In the genomic region with DNA sequence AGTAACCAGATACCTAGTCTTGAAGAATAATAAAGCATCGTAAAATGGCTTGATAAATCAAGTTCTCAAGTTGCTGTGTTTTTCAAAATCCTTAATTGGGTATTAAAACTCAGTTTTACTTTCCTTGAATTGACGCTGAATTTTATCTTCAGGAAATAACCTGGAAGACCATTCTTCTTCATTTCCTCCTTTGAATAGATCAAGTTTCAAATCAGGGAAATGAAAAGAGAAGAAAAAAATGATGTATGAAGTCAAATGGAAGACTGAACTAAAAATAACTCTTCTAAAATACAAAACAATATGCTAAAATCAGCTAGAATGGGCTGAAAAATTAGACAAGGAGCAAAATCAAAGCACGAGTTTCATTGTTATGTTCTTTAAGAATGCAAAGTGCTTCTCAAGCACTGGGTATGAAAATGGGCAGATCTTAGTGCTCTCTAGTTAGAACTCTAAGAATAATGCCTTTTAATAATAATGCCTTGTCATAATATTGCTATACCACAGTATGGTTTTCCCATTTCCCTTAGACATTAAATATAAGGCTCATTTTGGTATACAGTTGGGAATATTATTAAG, we compare ENCODE assay signal across 28 cellular contexts. TPM values are rescaled to one million over a fixed set of nuclear protein-coding genes. Genes with fewer than 3 reads are reported as not detected.
"Had no signal": no experiment of that assay in that cellular context is flagged by ENCODE, and none has a peak within 500 bp of the region (broad histone marks: within the 10 kb centered on the region; RNA-seq: fewer than 3 reads in every experiment).

No MANE protein-coding gene starts in this region.

- ATAC-seq: stimulated activated naive B cell treated with anti-CD40 and anti-IgM and Interleukin-4, amounts not matched to agents 10 μg/mL and 1 μg/mL and 100 μg/mL, for 72 hours; upper lobe of right lung had no signal

- H3K4me3 ChIP-seq: ascending aorta, cardiac muscle cell, colonic mucosa, dorsolateral prefrontal cortex, sigmoid colon, stomach, suprapubic skin, tibial artery, upper lobe of right lung had no signal

- DNase-seq: activated CD4-positive, alpha-beta T cell treated with anti-CD3 and anti-CD28 coated beads for 4 hours; activated CD4-positive, alpha-beta T cell treated with anti-CD3 and anti-CD28 coated beads, Interleukin-2, amount 50 U/mL, for 4 hours; activated CD8-positive, alpha-beta memory T cell treated with anti-CD3 and anti-CD28 coated beads for 24 hours; activated effector memory CD4-positive, alpha-beta T cell treated with Interleukin-2 at 50 U/mL for 16 hours; activated naive CD4-positive, alpha-beta T cell treated with anti-CD3 and anti-CD28 coated beads for 36 hours; activated naive CD8-positive, alpha-beta T cell treated with anti-CD3 and anti-CD28 coated beads, Interleukin-2, amount 10 ng/mL, durations not matched to agents 7 days and 5 days; cerebellar nuclear complex; colonic mucosa; dorsolateral prefrontal cortex; effector memory CD4-positive, alpha-beta T cell; mammary epithelial cell; naive B cell; nephron progenitor cell; sigmoid colon; stimulated activated CD4-positive, alpha-beta T cell treated with anti-CD3 and anti-CD28 coated beads, Interleukin-15, amount 100 ng/mL, for 24 hours; stimulated activated CD4-positive, alpha-beta T cell treated with anti-CD3 and anti-CD28 coated beads, Interleukin-2, amount 100 ng/mL, for 24 hours; stimulated activated naive B cell treated with anti-CD40 and anti-IgM and Interleukin-4, amounts not matched to agents 10 μg/mL and 1 μg/mL and 100 μg/mL, for 72 hours; stomach; tibial artery; upper lobe of right lung had no signal

- H3K36me3 ChIP-seq: ascending aorta, cardiac muscle cell, colonic mucosa, neutrophil, sigmoid colon, stomach, suprapubic skin, tibial artery, upper lobe of right lung had no signal

- H3K27me3 ChIP-seq: ascending aorta, cardiac muscle cell, colonic mucosa, dorsolateral prefrontal cortex, neutrophil, sigmoid colon, stomach, suprapubic skin, tibial artery, upper lobe of right lung had no signal

- H3K27ac ChIP-seq: ascending aorta, cardiac muscle cell, colonic mucosa, neutrophil, suprapubic skin, tibial artery, upper lobe of right lung, VCaP had no signal

- H3K9me3 ChIP-seq: colonic mucosa, neutrophil, sigmoid colon, stomach, suprapubic skin, tibial artery, upper lobe of right lung had no signal

- H3K4me1 ChIP-seq: ascending aorta, colonic mucosa, sigmoid colon, suprapubic skin, upper lobe of right lung had no signal

- FAIRE-seq: TTC549 had no signal

RNA-seq across cellular contexts. Expression of gene CLEC14A, which starts 54.6 kb away (rescaled TPM):
- total RNA-seq: activated naive CD4-positive, alpha-beta T cell treated with anti-CD3 and anti-CD28 coated beads for 36 hours; activated naive CD8-positive, alpha-beta T cell treated with anti-CD3 and anti-CD28 coated beads, Interleukin-2, amount 10 ng/mL, durations not matched to agents 7 days and 5 days; mammary epithelial cell; osteocyte; T-helper 1 cell treated with Interleukin-12 subunit alpha and Interleukin-12 subunit beta and Interleukin-4 antibody, amounts not matched to agents 30 ng/mL and 1 ng/mL, for 36 hours had no signal
- polyA plus RNA-seq: cardiac muscle cell, mammary epithelial cell had no signal
